ENCODE assay signal across 24 cellular contexts in the genomic region with DNA sequence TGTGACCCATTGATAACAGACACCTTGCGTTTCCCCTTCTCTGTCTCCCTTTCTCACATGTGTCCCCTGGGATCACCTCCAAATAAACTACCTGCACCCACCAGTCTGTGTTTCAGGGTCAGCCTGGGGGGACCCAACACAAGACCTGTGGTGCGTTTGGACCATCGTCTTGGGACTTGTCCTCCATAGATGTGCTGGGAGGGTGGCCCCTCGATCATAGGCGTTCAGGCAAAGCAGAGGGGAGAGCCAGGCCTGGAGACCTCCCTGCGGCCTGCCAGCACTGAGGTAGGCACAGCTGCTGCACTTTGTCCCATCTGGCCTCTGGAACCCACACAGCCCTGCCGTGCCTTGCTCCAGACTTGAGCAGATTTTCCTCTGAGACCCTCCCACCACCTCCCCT. TPM values are rescaled to one million over a fixed set of nuclear protein-coding genes. Genes with fewer than 3 reads are reported as not detected.
DNase-seq lines count a peak whose midpoint lies in the region; ATAC-seq, FAIRE-seq and TF ChIP-seq lines count a peak whose summit lies in the region.
"Had no signal": no experiment of that assay in that cellular context is flagged by ENCODE, and none has a peak within 500 bp of the region (broad histone marks: within the 10 kb centered on the region; RNA-seq: fewer than 3 reads in every experiment).

No MANE protein-coding gene starts in this region.

- H3K9ac ChIP-seq in HepG2 (ENCODE audit: insufficient read depth, low read depth, low read length) = peak overlapping the region; percentile 75; the same call in 1 of the 2 replicates

- FAIRE-seq in HepG2 (lab: Jason Lieb, UNC) = no peak
- FAIRE-seq: GM12891, HTR-8/SVneo had no signal

- no peaks in the 10 kb centered on the region for H3K36me3 ChIP-seq in HepG2 (replicated peaks in 1 of 2; ENCODE audit: control insufficient read depth in 1 of 2, insufficient read depth in 2 of 2, low read length in 2 of 2)
- no peaks in the 10 kb centered on the region for H3K36me3 ChIP-seq in right lobe of liver
- H3K36me3 ChIP-seq in RWPE2 (ENCODE audit: low read depth) = no peaks in the 10 kb centered on the region
- H3K36me3 ChIP-seq in gastroesophageal sphincter = no peaks in the 10 kb centered on the region
- H3K36me3 ChIP-seq: BE2C had no signal

- CTCF ChIA-PET in HepG2 (lab: Yijun Ruan, JAX; ENCODE audit: low intra/inter-chr PET ratio, low total read pairs) = no interaction called here

- peak overlapping the region in 1 of 3 experiments; percentile 58; a peak in 1 of 6 replicates for H3K4me3 ChIP-seq in HepG2 (replicated peaks in 1 of 3; ENCODE audit: insufficient read depth in 1 of 3, low read depth in 2 of 3, low read length in 3 of 3)
- H3K4me3 ChIP-seq in right lobe of liver = no peak overlapping the region
- H3K4me3 ChIP-seq in RWPE2 (ENCODE audit: severe bottlenecking) = no peak overlapping the region
- H3K4me3 ChIP-seq in gastroesophageal sphincter = no peak overlapping the region

- POLR2A ChIA-PET in HepG2 (lab: Yijun Ruan, JAX) = interaction anchor here (1.4 to 3.3 kb wide), 5 partner anchors 33 to 166 kb away, joined by 3 to 34 read pairs (median 21); a partner anchor contains a TSS

- ATAC-seq in HepG2 (no peak), right lobe of liver (no peak), RWPE2 (ENCODE audit: low read depth) (no peak), gastroesophageal sphincter (no peak)

- intact Hi-C loops in HepG2 (cut with micrococcal nuclease; ENCODE audit: unreplicated experiment) (loop anchor here (2.0 kb wide), 2 partner anchors 17 to 73 kb away; a partner anchor contains a TSS), right lobe of liver (cut with DNase I) (no loop called here)

- H2AFZ ChIP-seq in HepG2 (ENCODE audit: low read length) = no peak overlapping the region

- no peaks in the 10 kb centered on the region for H3K79me2 ChIP-seq in HepG2 (ENCODE audit: insufficient read depth, low read length)

- 77% methylated on average over 6 of the region's 7 CpGs for WGBS in HepG2 (ENCODE audit: low lambda C conversion rate)
- 50% methylated on average over 2 of the region's 7 CpGs for WGBS in right lobe of liver (ENCODE audit: insufficient coverage, low coverage, low lambda C conversion rate, missing lambda C conversion rate)
- WGBS in gastroesophageal sphincter (ENCODE audit: low coverage in 1 of 2), 2 donors = 67 to 100% methylated on average over 1 to 3 of the region's 7 CpGs

- H3K9me3 ChIP-seq in HepG2 (ENCODE audit: low read length) (no peaks in the 10 kb centered on the region), right lobe of liver (no peaks in the 10 kb centered on the region), RWPE2 (ENCODE audit: severe bottlenecking) (no peaks in the 10 kb centered on the region), gastroesophageal sphincter (no peaks in the 10 kb centered on the region)
- H3K9me3 ChIP-seq: BE2C had no signal

- no peak for TF ChIP-seq CTCF in HepG2 (CRISPR knock-in tag; IDR thresholded peaks at IDR 0.05)
- no peak for TF ChIP-seq CTCF in right lobe of liver (IDR thresholded peaks at IDR 0.05)
- no peak for TF ChIP-seq CTCF in RWPE2 (IDR thresholded peaks at IDR 0.05; ENCODE audit: poor library complexity, severe bottlenecking)
- no peak for TF ChIP-seq CTCF in gastroesophageal sphincter (IDR thresholded peaks at IDR 0.05)

- peak overlapping the region; percentile 90 for H3K4me2 ChIP-seq in HepG2 (ENCODE audit: low read depth, low read length)

- H3K4me1 ChIP-seq in HepG2 (ENCODE audit: insufficient read depth, low read length) (peaks cover 53% of the 10 kb centered on the region), right lobe of liver (no peaks in the 10 kb centered on the region), RWPE2 (ENCODE audit: insufficient read depth, poor library complexity, severe bottlenecking) (peaks cover 38% of the 10 kb centered on the region), gastroesophageal sphincter (no peaks in the 10 kb centered on the region)
- H3K4me1 ChIP-seq: BE2C had no signal

- H3K27me3 ChIP-seq in HepG2 (ENCODE audit: control insufficient read depth in 1 of 2, insufficient read depth in 2 of 2, low read length in 2 of 2) (no peaks in the 10 kb centered on the region), right lobe of liver (no peaks in the 10 kb centered on the region), RWPE2 (ENCODE audit: insufficient read depth, poor library complexity, severe bottlenecking) (no peaks in the 10 kb centered on the region), gastroesophageal sphincter (peaks cover 14% of the 10 kb centered on the region)
- H3K27me3 ChIP-seq: BE2C had no signal

- TF ChIP-seq RAD21 in HepG2 (CRISPR knock-in tag; IDR thresholded peaks at IDR 0.05) = no peak

- TF ChIP-seq EP300 in HepG2 (IDR thresholded peaks at IDR 0.05; ENCODE audit: low read depth in 2 of 2, low read length in 2 of 2) (no peak), HepG2 (CRISPR knock-in tag; IDR thresholded peaks at IDR 0.05; ENCODE audit: borderline replicate concordance) (no peak), gastroesophageal sphincter (IDR thresholded peaks at IDR 0.05) (no peak)

- DNase-seq in HepG2 (ENCODE audit: low spot score) = no peak
- no peak for DNase-seq in right lobe of liver
- DNase-seq in RWPE2 (ENCODE audit: low spot score) = no peak
- DNase-seq in epithelial cell of prostate (ENCODE audit: low read depth, low spot score) = no peak
- DNase-seq in mesenteric fat pad (ENCODE audit: low spot score) = peak; percentile 47
- no peak for DNase-seq in middle frontal gyrus (ENCODE audit: extremely low spot score, low spot score)
- DNase-seq in NOMO-1 (lab: John Stamatoyannopoulos, UW; ENCODE audit: unreplicated experiment in 2 of 2) = no peak
- DNase-seq: BE2C; C1 segment of cervical spinal cord; CD4-positive, CD25-positive, alpha-beta regulatory T cell; CD8-positive, alpha-beta memory T cell; COR-L47; DMS 273 treated with DMSO at 0.1 percent for 48 hours; DMS53; DND-41; EL; GOT3 had no signal

- TF ChIP-seq POLR2A in HepG2 (IDR thresholded peaks at IDR 0.05; ENCODE audit: insufficient read depth in 1 of 2, low read depth in 2 of 2, low read length in 2 of 2) = no peak
- TF ChIP-seq POLR2A in right lobe of liver (IDR thresholded peaks at IDR 0.05) = no peak
- TF ChIP-seq POLR2A in gastroesophageal sphincter (IDR thresholded peaks at IDR 0.05) = no peak

- in situ Hi-C loops in HepG2 (cut with HindIII; ENCODE audit: extremely low pct_ligation_motif_present, low pct_unique_long_range_greater_than_20kb) = no loop called here

- H3K27ac ChIP-seq in HepG2 (ENCODE audit: extremely low read length, insufficient read depth, low read length) (peak overlapping the region; percentile 80), right lobe of liver (no peak overlapping the region), RWPE2 (ENCODE audit: poor library complexity, severe bottlenecking) (peak overlapping the region; percentile 55), epithelial cell of prostate (peak overlapping the region; percentile 54), gastroesophageal sphincter (no peak overlapping the region)

- H4K20me1 ChIP-seq in HepG2 (ENCODE audit: insufficient read depth, low read length) = no peaks in the 10 kb centered on the region

- BruUV-seq in HepG2 (replicated peaks; lab: Mats Ljungman, UMichigan) = no TSS peak

RNA-seq across cellular contexts. Expression of a gene that starts 18.1 kb away (rescaled TPM):
- total RNA-seq in HepG2 (2016; rRNA removed; fragmentation: Illumina TruSeq; extraction: Trizol) (0.07 TPM in 1 of 2 replicates, not detected in the other), right lobe of liver (not detected), mesenteric fat pad (not detected), gastroesophageal sphincter (not detected)
- not detected in 2 replicates for total RNA-seq in HepG2 (2016; cell fraction: cytosol; rRNA removed; fragmentation: Illumina TruSeq; extraction: Trizol; ENCODE audit: low read depth)
- total RNA-seq in HepG2 (2016; cell fraction: insoluble cytoplasmic fraction; rRNA removed; fragmentation: Illumina TruSeq; extraction: Trizol) = not detected in 2 replicates
- not detected in 2 replicates for total RNA-seq in HepG2 (2016; cell fraction: membrane; rRNA removed; fragmentation: Illumina TruSeq; extraction: Trizol)
- total RNA-seq in HepG2 (2016; cell fraction: nucleus; rRNA removed; fragmentation: Illumina TruSeq; extraction: Trizol) = not detected in 2 replicates
- not detected in 2 replicates for polyA plus RNA-seq in HepG2 (2011; rRNA removed)
- polyA plus RNA-seq in HepG2 (2011; cell fraction: cytosol; rRNA removed) = not detected in 2 replicates
- polyA plus RNA-seq in HepG2 (2011; cell fraction: nucleus; rRNA removed) = not detected in 2 replicates
- polyA plus RNA-seq in HepG2 (2012) = not detected in 2 replicates
- not detected in 2 replicates for polyA plus RNA-seq in HepG2 (2016; cell fraction: cytosol; fragmentation: Illumina TruSeq; extraction: Trizol; ENCODE audit: low read depth)
- not detected in 2 replicates for polyA plus RNA-seq in HepG2 (2016; cell fraction: insoluble cytoplasmic fraction; fragmentation: Illumina TruSeq; extraction: Trizol; ENCODE audit: low read depth)
- not detected in 2 replicates for polyA plus RNA-seq in HepG2 (2016; cell fraction: membrane; fragmentation: Illumina TruSeq; extraction: Trizol; ENCODE audit: low read depth)
- polyA plus RNA-seq in HepG2 (2016; cell fraction: nucleus; fragmentation: Illumina TruSeq; extraction: Trizol; ENCODE audit: insufficient read depth, low read depth) = not detected in 2 replicates
- polyA minus RNA-seq in HepG2 (2011; rRNA and poly(A)+ RNA removed; ENCODE audit: low replicate concordance) = not detected in 2 replicates
- not detected in 2 replicates for polyA minus RNA-seq in HepG2 (2011; cell fraction: cytosol; rRNA and poly(A)+ RNA removed)
- polyA minus RNA-seq in HepG2 (2011; cell fraction: nucleus; rRNA and poly(A)+ RNA removed) = 0.25 TPM in 1 of 2 replicates, not detected in the other
- total RNA-seq: A172; CD4-positive, CD25-positive, alpha-beta regulatory T cell; CD8-positive, alpha-beta memory T cell; G401; H9 had no signal
- polyA plus RNA-seq: CD4-positive, CD25-positive, alpha-beta regulatory T cell; CD8-positive, alpha-beta memory T cell; IgD-negative memory B cell had no signal

RNA-seq across cellular contexts. Expression of a gene that starts 19.3 kb away (rescaled TPM):
- total RNA-seq in HepG2 (2016; rRNA removed; fragmentation: Illumina TruSeq; extraction: Trizol) (0.15 TPM in 1 of 2 replicates, not detected in the other), right lobe of liver (not detected), mesenteric fat pad (not detected), gastroesophageal sphincter (not detected)
- total RNA-seq in HepG2 (2016; cell fraction: cytosol; rRNA removed; fragmentation: Illumina TruSeq; extraction: Trizol; ENCODE audit: low read depth) = not detected in 2 replicates
- total RNA-seq in HepG2 (2016; cell fraction: insoluble cytoplasmic fraction; rRNA removed; fragmentation: Illumina TruSeq; extraction: Trizol) = not detected in 2 replicates
- not detected in 2 replicates for total RNA-seq in HepG2 (2016; cell fraction: membrane; rRNA removed; fragmentation: Illumina TruSeq; extraction: Trizol)
- total RNA-seq in HepG2 (2016; cell fraction: nucleus; rRNA removed; fragmentation: Illumina TruSeq; extraction: Trizol) = not detected in 2 replicates
- not detected in 2 replicates for polyA plus RNA-seq in HepG2 (2011; rRNA removed)
- polyA plus RNA-seq in HepG2 (2011; cell fraction: cytosol; rRNA removed) = not detected in 2 replicates
- polyA plus RNA-seq in HepG2 (2011; cell fraction: nucleus; rRNA removed) = not detected in 2 replicates
- not detected in 2 replicates for polyA plus RNA-seq in HepG2 (2012)
- polyA plus RNA-seq in HepG2 (2016; cell fraction: cytosol; fragmentation: Illumina TruSeq; extraction: Trizol; ENCODE audit: low read depth) = not detected in 2 replicates
- not detected in 2 replicates for polyA plus RNA-seq in HepG2 (2016; cell fraction: insoluble cytoplasmic fraction; fragmentation: Illumina TruSeq; extraction: Trizol; ENCODE audit: low read depth)
- polyA plus RNA-seq in HepG2 (2016; cell fraction: membrane; fragmentation: Illumina TruSeq; extraction: Trizol; ENCODE audit: low read depth) = not detected in 2 replicates
- polyA plus RNA-seq in HepG2 (2016; cell fraction: nucleus; fragmentation: Illumina TruSeq; extraction: Trizol; ENCODE audit: insufficient read depth, low read depth) = not detected in 2 replicates
- polyA minus RNA-seq in HepG2 (2011; rRNA and poly(A)+ RNA removed; ENCODE audit: low replicate concordance) = not detected in 2 replicates
- polyA minus RNA-seq in HepG2 (2011; cell fraction: cytosol; rRNA and poly(A)+ RNA removed) = not detected in 2 replicates
- polyA minus RNA-seq in HepG2 (2011; cell fraction: nucleus; rRNA and poly(A)+ RNA removed) = not detected in 2 replicates
- total RNA-seq: A172; CD4-positive, CD25-positive, alpha-beta regulatory T cell; CD8-positive, alpha-beta memory T cell; G401; H9 had no signal
- polyA plus RNA-seq: CD4-positive, CD25-positive, alpha-beta regulatory T cell; CD8-positive, alpha-beta memory T cell; IgD-negative memory B cell had no signal

RNA-seq across cellular contexts. Expression of a gene that starts 50.1 kb away (rescaled TPM):
- total RNA-seq in HepG2 (2016; rRNA removed; fragmentation: Illumina TruSeq; extraction: Trizol) (300 and 690 TPM in 2 replicates), right lobe of liver (1,000 to 10,000 TPM in 1 of 6 experiments, 100 to 1,000 TPM in 5; 504 to 1,394 (median 638) TPM), mesenteric fat pad (1,237 TPM), gastroesophageal sphincter (1,000 to 10,000 TPM in 3 of 4 donors, 100 to 1,000 TPM in 1; 951 to 1,877 (median 1,344) TPM)
- total RNA-seq in HepG2 (2016; cell fraction: cytosol; rRNA removed; fragmentation: Illumina TruSeq; extraction: Trizol; ENCODE audit: low read depth) = 306 and 400 TPM in 2 replicates
- 277 and 657 TPM in 2 replicates for total RNA-seq in HepG2 (2016; cell fraction: insoluble cytoplasmic fraction; rRNA removed; fragmentation: Illumina TruSeq; extraction: Trizol)
- 267 and 341 TPM in 2 replicates for total RNA-seq in HepG2 (2016; cell fraction: membrane; rRNA removed; fragmentation: Illumina TruSeq; extraction: Trizol)
- total RNA-seq in HepG2 (2016; cell fraction: nucleus; rRNA removed; fragmentation: Illumina TruSeq; extraction: Trizol) = 478 and 575 TPM in 2 replicates
- polyA plus RNA-seq in HepG2 (2011; rRNA removed) = 1,005 and 1,077 TPM in 2 replicates
- polyA plus RNA-seq in HepG2 (2011; cell fraction: cytosol; rRNA removed) = 827 and 1,616 TPM in 2 replicates
- 530 and 563 TPM in 2 replicates for polyA plus RNA-seq in HepG2 (2011; cell fraction: nucleus; rRNA removed)
- 560 and 584 TPM in 2 replicates for polyA plus RNA-seq in HepG2 (2012)
- 569 and 650 TPM in 2 replicates for polyA plus RNA-seq in HepG2 (2016; cell fraction: cytosol; fragmentation: Illumina TruSeq; extraction: Trizol; ENCODE audit: low read depth)
- 435 and 510 TPM in 2 replicates for polyA plus RNA-seq in HepG2 (2016; cell fraction: insoluble cytoplasmic fraction; fragmentation: Illumina TruSeq; extraction: Trizol; ENCODE audit: low read depth)
- 388 and 429 TPM in 2 replicates for polyA plus RNA-seq in HepG2 (2016; cell fraction: membrane; fragmentation: Illumina TruSeq; extraction: Trizol; ENCODE audit: low read depth)
- polyA plus RNA-seq in HepG2 (2016; cell fraction: nucleus; fragmentation: Illumina TruSeq; extraction: Trizol; ENCODE audit: insufficient read depth, low read depth) = 1,429 and 1,592 TPM in 2 replicates
- 60.4 and 1,528 TPM in 2 replicates for polyA minus RNA-seq in HepG2 (2011; rRNA and poly(A)+ RNA removed; ENCODE audit: low replicate concordance)
- polyA minus RNA-seq in HepG2 (2011; cell fraction: cytosol; rRNA and poly(A)+ RNA removed) = 688 and 730 TPM in 2 replicates
- polyA minus RNA-seq in HepG2 (2011; cell fraction: nucleus; rRNA and poly(A)+ RNA removed) = 130 and 153 TPM in 2 replicates

Comparison
In these comparisons a context has a peak if more than half of its experiments do, and no peak if none do; other contexts are left out.
1. H3K27ac ChIP-seq: peak in HepG2 (single experiment), RWPE2 (single experiment) and epithelial cell of prostate (single experiment); none in right lobe of liver (0 of 3) and gastroesophageal sphincter (0 of 4).